Comparison of ENCODE assay signal across 1 cellular context in genomic region chr3:112550859-112551258, GRCh38.
TF ChIP-seq lines count a peak whose summit lies in the region.

No MANE protein-coding gene starts in this region.

TF ChIP-seq in GM12878, 131 proteins besides CTCF, POLR2A, EP300 and RAD21:
- TF ChIP-seq PML (IDR thresholded peaks at IDR 0.05; ENCODE audit: low read length), result no peak
- no peak for TF ChIP-seq BCL11A (IDR thresholded peaks at IDR 0.05; ENCODE audit: low read depth, low read length)
- no peak for TF ChIP-seq NFIC (IDR thresholded peaks at IDR 0.05; ENCODE audit: low read depth, low read length)
- TF ChIP-seq SIX5 (IDR thresholded peaks at IDR 0.05; ENCODE audit: low read depth, low read length, severe bottlenecking), result no peak
- no peak for TF ChIP-seq RFX5 (IDR thresholded peaks at IDR 0.05; ENCODE audit: low read depth, low read length)
- TF ChIP-seq SMC3 (IDR thresholded peaks at IDR 0.05; ENCODE audit: borderline replicate concordance, low read length), result no peak
- no peak for TF ChIP-seq ZNF207 (IDR thresholded peaks at IDR 0.05; ENCODE audit: borderline replicate concordance)
